ENCODE assay signal across 7 cellular contexts in the genomic region with DNA sequence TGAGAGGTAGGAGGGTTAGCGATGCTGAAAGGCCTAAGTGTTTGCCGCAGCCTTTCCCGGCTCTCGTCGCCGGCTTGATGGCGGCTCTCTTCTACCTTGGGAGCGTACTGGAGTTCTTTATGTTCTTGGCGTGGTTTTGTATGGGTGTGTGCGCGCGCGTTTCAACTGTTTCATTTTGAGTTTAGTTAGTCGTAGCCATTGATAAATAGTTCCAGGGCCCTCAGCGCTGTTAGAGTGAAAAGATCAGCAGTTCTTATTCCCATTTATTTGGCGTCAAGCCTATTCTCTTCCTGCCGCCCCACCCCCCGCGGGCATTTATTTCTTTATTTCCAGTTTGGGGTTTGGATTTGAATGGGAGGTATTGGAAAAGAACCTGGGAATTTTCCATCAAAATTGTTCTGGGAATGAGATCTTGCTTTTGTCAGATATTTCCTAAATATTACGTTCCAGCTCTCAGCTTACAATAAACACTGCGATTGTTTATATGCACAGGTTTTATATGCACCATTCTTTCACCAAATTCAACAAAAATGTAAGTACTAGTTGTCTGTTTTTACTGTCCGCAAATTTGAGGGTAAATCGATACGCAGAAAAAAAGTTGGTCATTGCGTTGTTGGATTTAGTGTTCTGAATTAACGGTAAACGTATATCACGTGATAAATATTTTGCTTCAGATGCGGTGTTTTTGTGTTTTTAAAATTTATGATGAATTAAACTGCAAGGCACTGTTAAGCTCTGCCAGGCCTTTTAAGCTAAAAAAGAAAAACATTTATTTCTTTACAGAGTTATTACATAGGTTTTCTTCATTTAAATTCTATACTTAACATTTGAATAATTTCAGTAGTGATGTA. TPM values are rescaled to one million over a fixed set of nuclear protein-coding genes. Genes with fewer than 3 reads are reported as not detected.
A peak's percentile ranks its signal among the peaks of the same experiment; 100 is the strongest.
DNase-seq lines count a peak whose midpoint lies in the region; ATAC-seq and TF ChIP-seq lines count a peak whose summit lies in the region.

No MANE protein-coding gene starts in this region.

- peak; percentile 33 for TF ChIP-seq POLR2A in GM18526 (IDR thresholded peaks at IDR 0.05; ENCODE audit: extremely low read depth, insufficient read length)

- H3K4me3 ChIP-seq in mucosa of descending colon: peak overlapping the region; percentile 62

- no peak for TF ChIP-seq CTCF in mucosa of descending colon (IDR thresholded peaks at IDR 0.05)

- H3K9me3 ChIP-seq in mucosa of descending colon: no peaks in the 10 kb centered on the region

- peak; percentile 21 for ATAC-seq in mucosa of descending colon
- ATAC-seq in stimulated activated naive CD8-positive, alpha-beta T cell treated with anti-CD3 and anti-CD28 coated beads, Interleukin-15, Interleukin-2, amounts not matched to agents 100 U/mL and 50 U/mL, for 24 hours: no peak
- ATAC-seq in HG03432 (IDR thresholded peaks at IDR 0.05; ENCODE audit: unreplicated experiment): no peak

- peaks cover 5% of the 10 kb centered on the region for H3K36me3 ChIP-seq in mucosa of descending colon (ENCODE audit: low read depth)

- intact Hi-C loops in mucosa of descending colon (cut with DNase I, micrococcal nuclease): no loop called here

- DNase-seq in M059J (ENCODE audit: low read depth) (peak; percentile 45), mucosa of descending colon (peak in 2 of 3 donors; percentile 68 to 78)
- peak; percentile 29 to 34 for DNase-seq in activated CD4-positive, alpha-beta T cell treated with anti-CD3 and anti-CD28 coated beads for 24 hours (ENCODE audit: low read depth in 2 of 2)
- DNase-seq in effector CD8-positive, alpha-beta T cell (lab: John Stamatoyannopoulos, UW): peak; percentile 10
- DNase-seq in stimulated activated naive CD8-positive, alpha-beta T cell treated with anti-CD3 and anti-CD28 coated beads, Interleukin-15, Interleukin-2, amounts not matched to agents 100 U/mL and 50 U/mL, for 24 hours: peak; percentile 54

- H3K4me1 ChIP-seq in mucosa of descending colon (ENCODE audit: low read depth): peaks cover 24% of the 10 kb centered on the region

RNA-seq across cellular contexts. Expression of a gene that starts 1.0 kb away (rescaled TPM):
- 11.7 and 18.1 TPM in 2 replicates for total RNA-seq in M059J (2014; rRNA removed; shearing (Covaris generic))
- 10 to 100 TPM; 37.9 to 51.7 (median 46.7) TPM for total RNA-seq in mucosa of descending colon

Comparison
In these comparisons a context has a peak if more than half of its experiments do, and no peak if none do; other contexts are left out.
1. DNase-seq: peak in every context shown above with its lines; median percentile 73 in mucosa of descending colon; 54 in stimulated activated naive CD8-positive, alpha-beta T cell treated with anti-CD3 and anti-CD28 coated beads, Interleukin-15, Interleukin-2, amounts not matched to agents 100 U/mL and 50 U/mL, for 24 hours; 45 in M059J; 32 in activated CD4-positive, alpha-beta T cell treated with anti-CD3 and anti-CD28 coated beads for 24 hours; 10 in effector CD8-positive, alpha-beta T cell.